Comparison of ENCODE assay signal across 24 cellular contexts in genomic region chr16:78654929-78655328, GRCh38.
DNase-seq lines count a peak whose midpoint lies in the region; ATAC-seq, FAIRE-seq and TF ChIP-seq lines count a peak whose summit lies in the region.
"Had no signal": no experiment of that assay in that cellular context is flagged by ENCODE, and none has a peak within 500 bp of the region (broad histone marks: within the 10 kb centered on the region; RNA-seq: fewer than 3 reads in every experiment).

No MANE protein-coding gene starts in this region.

- H3K27me3 ChIP-seq in right lobe of liver: no peaks in the 10 kb centered on the region
- no peaks in the 10 kb centered on the region for H3K27me3 ChIP-seq in HepG2 (ENCODE audit: control insufficient read depth in 1 of 2, insufficient read depth in 2 of 2, low read length in 2 of 2)
- no peaks in the 10 kb centered on the region for H3K27me3 ChIP-seq in BE2C
- H3K27me3 ChIP-seq: BLaER1 treated with 17β-estradiol and CSF1 and Interleukin-3, amounts not matched to agents 10 nM and 100 nM had no signal

- H3K9ac ChIP-seq in HepG2 (ENCODE audit: insufficient read depth, low read depth, low read length): no peak overlapping the region
- H3K9ac ChIP-seq: BLaER1 treated with 17β-estradiol and CSF1 and Interleukin-3, amounts not matched to agents 10 nM and 100 nM; KMS-11 had no signal

- no peaks in the 10 kb centered on the region for H3K79me2 ChIP-seq in HepG2 (ENCODE audit: insufficient read depth, low read length)

- no peak overlapping the region for H3K4me3 Mint-ChIP-seq in nephron
- no peak overlapping the region for H3K4me3 Mint-ChIP-seq in activated naive CD4-positive, alpha-beta T cell treated with anti-CD3 and anti-CD28 coated beads, Interleukin-2, amount 10 ng/mL, durations not matched to agents 7 days and 5 days
- H3K4me3 Mint-ChIP-seq: CD4-positive, alpha-beta memory T cell; IgD-negative memory B cell had no signal

- peaks cover 40% of the 10 kb centered on the region for H3K4me1 Mint-ChIP-seq in nephron
- H3K4me1 Mint-ChIP-seq in activated naive CD4-positive, alpha-beta T cell treated with anti-CD3 and anti-CD28 coated beads, Interleukin-2, amount 10 ng/mL, durations not matched to agents 7 days and 5 days: no peaks in the 10 kb centered on the region
- H3K4me1 Mint-ChIP-seq: CD4-positive, alpha-beta memory T cell had no signal

- TF ChIP-seq RAD21 in HepG2 (CRISPR knock-in tag; IDR thresholded peaks at IDR 0.05): no peak

- no peak for TF ChIP-seq CTCF in right lobe of liver (IDR thresholded peaks at IDR 0.05)
- no peak for TF ChIP-seq CTCF in HepG2 (CRISPR knock-in tag; IDR thresholded peaks at IDR 0.05)
- TF ChIP-seq CTCF in nephron (IDR thresholded peaks at IDR 0.05; ENCODE audit: unreplicated experiment in 3 of 3): no peak
- no peak for TF ChIP-seq CTCF in BE2C (IDR thresholded peaks at IDR 0.05; ENCODE audit: low read depth, low read length)

- no peak overlapping the region for H3K27ac ChIP-seq in right lobe of liver
- no peak overlapping the region for H3K27ac ChIP-seq in HepG2 (ENCODE audit: extremely low read length, insufficient read depth, low read length)
- H3K27ac ChIP-seq: BLaER1 treated with 17β-estradiol and CSF1 and Interleukin-3, amounts not matched to agents 10 nM and 100 nM; KMS-11; RWPE1 had no signal

- H3K4me3 ChIP-seq in right lobe of liver (no peak overlapping the region), HepG2 (replicated peaks in 1 of 3; ENCODE audit: insufficient read depth in 1 of 3, low read depth in 2 of 3, low read length in 3 of 3) (no peak overlapping the region), BE2C (ENCODE audit: low read depth, low read length) (no peak overlapping the region)
- H3K4me3 ChIP-seq: BLaER1 treated with 17β-estradiol and CSF1 and Interleukin-3, amounts not matched to agents 10 nM and 100 nM had no signal

- no peak for TF ChIP-seq POLR2A in right lobe of liver (IDR thresholded peaks at IDR 0.05)
- no peak for TF ChIP-seq POLR2A in HepG2 (IDR thresholded peaks at IDR 0.05; ENCODE audit: insufficient read depth in 1 of 2, low read depth in 2 of 2, low read length in 2 of 2)

- no peaks in the 10 kb centered on the region for H4K20me1 ChIP-seq in HepG2 (ENCODE audit: insufficient read depth, low read length)
- H4K20me1 ChIP-seq: BLaER1 treated with 17β-estradiol and CSF1 and Interleukin-3, amounts not matched to agents 10 nM and 100 nM had no signal

- H3K36me3 Mint-ChIP-seq in nephron (ENCODE audit: low read depth): no peaks in the 10 kb centered on the region
- H3K36me3 Mint-ChIP-seq in activated naive CD4-positive, alpha-beta T cell treated with anti-CD3 and anti-CD28 coated beads, Interleukin-2, amount 10 ng/mL, durations not matched to agents 7 days and 5 days: no peaks in the 10 kb centered on the region
- H3K36me3 Mint-ChIP-seq: CD4-positive, alpha-beta memory T cell had no signal

- H3K9me3 Mint-ChIP-seq in nephron: no peaks in the 10 kb centered on the region
- H3K9me3 Mint-ChIP-seq in activated naive CD4-positive, alpha-beta T cell treated with anti-CD3 and anti-CD28 coated beads, Interleukin-2, amount 10 ng/mL, durations not matched to agents 7 days and 5 days: no peaks in the 10 kb centered on the region
- H3K9me3 Mint-ChIP-seq: CD4-positive, alpha-beta memory T cell; IgD-negative memory B cell had no signal

- no peak for TF ChIP-seq EP300 in HepG2 (IDR thresholded peaks at IDR 0.05; ENCODE audit: low read depth in 2 of 2, low read length in 2 of 2)
- TF ChIP-seq EP300 in HepG2 (CRISPR knock-in tag; IDR thresholded peaks at IDR 0.05; ENCODE audit: borderline replicate concordance): no peak

- H3K27ac Mint-ChIP-seq in nephron: peak overlapping the region; percentile 19 to 70 (median 34)
- no peak overlapping the region for H3K27ac Mint-ChIP-seq in activated naive CD4-positive, alpha-beta T cell treated with anti-CD3 and anti-CD28 coated beads, Interleukin-2, amount 10 ng/mL, durations not matched to agents 7 days and 5 days
- H3K27ac Mint-ChIP-seq: CD4-positive, alpha-beta memory T cell; IgD-negative memory B cell had no signal

- H3K4me1 ChIP-seq in right lobe of liver (peaks cover 0 to 11% (median 0%) of the 10 kb centered on the region in 4 donors), HepG2 (ENCODE audit: insufficient read depth, low read length) (peaks cover 12% of the 10 kb centered on the region), BE2C (no peaks in the 10 kb centered on the region)
- H3K4me1 ChIP-seq: BLaER1 treated with 17β-estradiol and CSF1 and Interleukin-3, amounts not matched to agents 10 nM and 100 nM had no signal

- no peak overlapping the region for H2AFZ ChIP-seq in HepG2 (ENCODE audit: low read length)

- H3K4me2 ChIP-seq in HepG2 (ENCODE audit: low read depth, low read length): no peak overlapping the region
- H3K4me2 ChIP-seq: BLaER1 treated with 17β-estradiol and CSF1 and Interleukin-3, amounts not matched to agents 10 nM and 100 nM; KMS-11 had no signal

- DNase-seq in right lobe of liver (no peak), HepG2 (ENCODE audit: low spot score) (no peak), SK-N-DZ (ENCODE audit: low spot score) (peak; percentile 56), BE2C (no peak), NCI-H1436 (lab: John Stamatoyannopoulos, UW) (no peak)
- DNase-seq in activated naive CD4-positive, alpha-beta T cell treated with anti-CD3 and anti-CD28 coated beads, Interleukin-2, amount 10 ng/mL, durations not matched to agents 7 days and 5 days: no peak
- DNase-seq: CD4-positive, alpha-beta memory T cell; DMS153; DND-41; NCI-H1048; NCI-H1436 treated with DMSO at 0.1 percent for 48 hours; NCI-H187 treated with DMSO at 0.1 percent for 48 hours; NCI-H524; SHP77; SW 1271 had no signal

- H3K9me3 ChIP-seq in right lobe of liver (no peaks in the 10 kb centered on the region), HepG2 (ENCODE audit: low read length) (no peaks in the 10 kb centered on the region), BE2C (no peaks in the 10 kb centered on the region)
- H3K9me3 ChIP-seq: BLaER1 treated with 17β-estradiol and CSF1 and Interleukin-3, amounts not matched to agents 10 nM and 100 nM had no signal

- no peaks in the 10 kb centered on the region for H3K36me3 ChIP-seq in right lobe of liver
- no peaks in the 10 kb centered on the region for H3K36me3 ChIP-seq in HepG2 (replicated peaks in 1 of 2; ENCODE audit: control insufficient read depth in 1 of 2, insufficient read depth in 2 of 2, low read length in 2 of 2)
- no peaks in the 10 kb centered on the region for H3K36me3 ChIP-seq in BE2C
- H3K36me3 ChIP-seq: BLaER1 treated with 17β-estradiol and CSF1 and Interleukin-3, amounts not matched to agents 10 nM and 100 nM had no signal

- in situ Hi-C loops in HepG2 (cut with HindIII; ENCODE audit: extremely low pct_ligation_motif_present, low pct_unique_long_range_greater_than_20kb): no loop called here

- 44% methylated on average over 8 of the region's 8 CpGs for WGBS in right lobe of liver (ENCODE audit: insufficient coverage, low coverage, low lambda C conversion rate, missing lambda C conversion rate)
- WGBS in HepG2 (ENCODE audit: low lambda C conversion rate): 78% methylated on average over 8 of the region's 8 CpGs

- POLR2A ChIA-PET in HepG2 (lab: Yijun Ruan, JAX): no interaction called here

- no peak for FAIRE-seq in HepG2 (lab: Jason Lieb, UNC)
- FAIRE-seq: A204.1, GM12892, H1 had no signal

- ATAC-seq in right lobe of liver (peak; percentile 28 to 59 (median 36)), HepG2 (no peak)
- ATAC-seq: HCT116 had no signal

- H3K27me3 Mint-ChIP-seq in nephron (ENCODE audit: low read depth): peaks cover 15% of the 10 kb centered on the region
- no peaks in the 10 kb centered on the region for H3K27me3 Mint-ChIP-seq in activated naive CD4-positive, alpha-beta T cell treated with anti-CD3 and anti-CD28 coated beads, Interleukin-2, amount 10 ng/mL, durations not matched to agents 7 days and 5 days
- H3K27me3 Mint-ChIP-seq: CD4-positive, alpha-beta memory T cell; IgD-negative memory B cell had no signal

- intact Hi-C loops in right lobe of liver (cut with DNase I): no loop called here
- intact Hi-C loops in HepG2 (cut with micrococcal nuclease; ENCODE audit: unreplicated experiment): no loop called here

- CTCF ChIA-PET in HepG2 (lab: Yijun Ruan, JAX; ENCODE audit: low intra/inter-chr PET ratio, low total read pairs): no interaction called here
- CTCF ChIA-PET in activated naive CD4-positive, alpha-beta T cell treated with anti-CD3 and anti-CD28 coated beads, Interleukin-2, amount 10 ng/mL, durations not matched to agents 7 days and 5 days (lab: Charles Lee): no interaction called here

- BruUV-seq in HepG2 (replicated peaks; lab: Mats Ljungman, UMichigan): no TSS peak

TF ChIP-seq in HepG2, 621 proteins besides CTCF, POLR2A, EP300 and RAD21 (continues in another document):
- no peak for TF ChIP-seq KLF13 (CRISPR knock-in tag; IDR thresholded peaks at IDR 0.05)
- TF ChIP-seq ZNF703 (CRISPR knock-in tag; IDR thresholded peaks at IDR 0.05; ENCODE audit: borderline replicate concordance): no peak
- TF ChIP-seq ZNF580 (CRISPR knock-in tag; IDR thresholded peaks at IDR 0.05; ENCODE audit: borderline replicate concordance, low read depth): no peak
- no peak for TF ChIP-seq ZNF577 (CRISPR knock-in tag; IDR thresholded peaks at IDR 0.05; ENCODE audit: borderline replicate concordance, low read depth)
- no peak for TF ChIP-seq ZNF597 (CRISPR knock-in tag; IDR thresholded peaks at IDR 0.05)
- TF ChIP-seq TAF1 (CRISPR knock-in tag; IDR thresholded peaks at IDR 0.05): no peak
- TF ChIP-seq GTF3A (CRISPR knock-in tag; conservative IDR thresholded peaks at IDR 0.05): no peak
- TF ChIP-seq SMARCC2 (IDR thresholded peaks at IDR 0.05): no peak
- TF ChIP-seq MAX (IDR thresholded peaks at IDR 0.05): no peak
- TF ChIP-seq ZNF33B (CRISPR knock-in tag; IDR thresholded peaks at IDR 0.05): no peak
